33 cellular contexts compared by ENCODE assay signal in genomic region chr17:74515941-74516340, GRCh38. TPM values are rescaled to one million over a fixed set of nuclear protein-coding genes. Genes with fewer than 3 reads are reported as not detected.
"Had no signal": no experiment of that assay in that cellular context is flagged by ENCODE, and none has a peak within 500 bp of the region (broad histone marks: within the 10 kb centered on the region; RNA-seq: fewer than 3 reads in every experiment).

No MANE protein-coding gene starts in this region.

- DNase-seq: activated CD4-positive, alpha-beta memory T cell treated with anti-CD3 and anti-CD28 coated beads, Interleukin-2, amount 10 ng/mL, durations not matched to agents 7 days and 5 days; activated CD4-positive, alpha-beta T cell treated with anti-CD3 and anti-CD28 coated beads for 1 hour; activated CD4-positive, alpha-beta T cell treated with anti-CD3 and anti-CD28 coated beads for 48 hours; activated CD4-positive, CD25-positive, alpha-beta regulatory T cell; activated effector memory CD4-positive, alpha-beta T cell treated with anti-CD3 and anti-CD28 coated beads, Interleukin-2, amount 50 U/mL, for 16 hours; activated naive CD4-positive, alpha-beta T cell; activated naive CD4-positive, alpha-beta T cell treated with anti-CD3 and anti-CD28 coated beads, Interleukin-2, amount 50 U/mL, for 16 hours; activated naive CD8-positive, alpha-beta T cell treated with anti-CD3 and anti-CD28 coated beads, Interleukin-2, amount 10 ng/mL, durations not matched to agents 7 days and 5 days; activated T-cell treated with anti-CD3 and anti-CD28 coated beads, Interleukin-2, amount 50 U/mL, for 72 hours; body of pancreas; Kasumi-1; KG1; MG63; NCI-H1048; NCI-H1105 treated with DMSO at 0.1 percent for 48 hours; NCI-H1436; NCI-H1694; NCI-H1930; NCI-H2081 treated with DMSO at 0.1 percent for 48 hours; NCI-H345; NCI-H524 treated with DMSO at 0.1 percent for 48 hours; SHP77; SJCRH30; WERI-Rb-1 had no signal

- H3K4me3 Mint-ChIP-seq: activated CD4-positive, alpha-beta memory T cell treated with anti-CD3 and anti-CD28 coated beads, Interleukin-2, amount 10 ng/mL, durations not matched to agents 7 days and 5 days; activated naive CD8-positive, alpha-beta T cell treated with anti-CD3 and anti-CD28 coated beads, Interleukin-2, amount 10 ng/mL, durations not matched to agents 7 days and 5 days; activated T-cell treated with anti-CD3 and anti-CD28 coated beads, Interleukin-2, amount 50 U/mL, for 72 hours; activated T-helper 17 cell treated with anti-CD3 and anti-CD28 coated beads, Interleukin-2, amount 50 U/mL, for 72 hours had no signal

- H3K27ac Mint-ChIP-seq: activated CD4-positive, alpha-beta memory T cell treated with anti-CD3 and anti-CD28 coated beads, Interleukin-2, amount 10 ng/mL, durations not matched to agents 7 days and 5 days; activated naive CD8-positive, alpha-beta T cell treated with anti-CD3 and anti-CD28 coated beads, Interleukin-2, amount 10 ng/mL, durations not matched to agents 7 days and 5 days had no signal

- ATAC-seq: activated T-cell treated with anti-CD3 and anti-CD28 coated beads, Interleukin-2, amount 50 U/mL, for 72 hours; activated T-helper 17 cell treated with anti-CD3 and anti-CD28 coated beads, Interleukin-2, amount 50 U/mL, for 72 hours; body of pancreas; Panc1 had no signal

RNA-seq across cellular contexts. Expression of gene CD300LB, which starts 15.3 kb away (rescaled TPM):
- total RNA-seq: activated CD4-positive, alpha-beta memory T cell treated with anti-CD3 and anti-CD28 coated beads, Interleukin-2, amount 10 ng/mL, durations not matched to agents 7 days and 5 days; activated CD8-positive, alpha-beta memory T cell treated with anti-CD3 and anti-CD28 coated beads for 36 hours; activated naive CD8-positive, alpha-beta T cell treated with anti-CD3 and anti-CD28 coated beads, Interleukin-2, amount 10 ng/mL, durations not matched to agents 7 days and 5 days; activated T-cell treated with anti-CD3 and anti-CD28 coated beads, Interleukin-2, amount 50 U/mL, for 72 hours; activated T-helper 17 cell treated with anti-CD3 and anti-CD28 coated beads, Interleukin-2, amount 50 U/mL, for 72 hours; astrocyte; body of pancreas; NCI-H460; RPMI7951; SJCRH30; T-helper 1 cell treated with Interleukin-12 subunit alpha and Interleukin-12 subunit beta and Interleukin-4 antibody, amounts not matched to agents 30 ng/mL and 1 ng/mL, for 36 hours; T-helper 2 cell treated with Interferon-gamma antibody and Interleukin-4, amounts not matched to agents 100 ng/mL and 5 ng/mL, for 36 hours had no signal

RNA-seq across cellular contexts. Expression of gene CD300C, which starts 30.0 kb away (rescaled TPM):
- total RNA-seq: activated CD8-positive, alpha-beta memory T cell treated with anti-CD3 and anti-CD28 coated beads for 36 hours; RPMI7951; SJCRH30 had no signal

RNA-seq across cellular contexts. Expression of gene CD300A, which starts 49.5 kb away (rescaled TPM):
- total RNA-seq: astrocyte, NCI-H460, RPMI7951, SJCRH30 had no signal

RNA-seq across cellular contexts. Expression of gene CD300H, which starts 51.4 kb away (rescaled TPM):
- total RNA-seq: activated CD4-positive, alpha-beta memory T cell treated with anti-CD3 and anti-CD28 coated beads, Interleukin-2, amount 10 ng/mL, durations not matched to agents 7 days and 5 days; activated CD8-positive, alpha-beta memory T cell treated with anti-CD3 and anti-CD28 coated beads for 36 hours; activated naive CD8-positive, alpha-beta T cell treated with anti-CD3 and anti-CD28 coated beads, Interleukin-2, amount 10 ng/mL, durations not matched to agents 7 days and 5 days; activated T-cell treated with anti-CD3 and anti-CD28 coated beads, Interleukin-2, amount 50 U/mL, for 72 hours; activated T-helper 17 cell treated with anti-CD3 and anti-CD28 coated beads, Interleukin-2, amount 50 U/mL, for 72 hours; adrenal gland; astrocyte; body of pancreas; NCI-H460; RPMI7951; SJCRH30; T-helper 1 cell treated with Interleukin-12 subunit alpha and Interleukin-12 subunit beta and Interleukin-4 antibody, amounts not matched to agents 30 ng/mL and 1 ng/mL, for 36 hours; T-helper 2 cell treated with Interferon-gamma antibody and Interleukin-4, amounts not matched to agents 100 ng/mL and 5 ng/mL, for 36 hours had no signal
